In the genomic region with DNA sequence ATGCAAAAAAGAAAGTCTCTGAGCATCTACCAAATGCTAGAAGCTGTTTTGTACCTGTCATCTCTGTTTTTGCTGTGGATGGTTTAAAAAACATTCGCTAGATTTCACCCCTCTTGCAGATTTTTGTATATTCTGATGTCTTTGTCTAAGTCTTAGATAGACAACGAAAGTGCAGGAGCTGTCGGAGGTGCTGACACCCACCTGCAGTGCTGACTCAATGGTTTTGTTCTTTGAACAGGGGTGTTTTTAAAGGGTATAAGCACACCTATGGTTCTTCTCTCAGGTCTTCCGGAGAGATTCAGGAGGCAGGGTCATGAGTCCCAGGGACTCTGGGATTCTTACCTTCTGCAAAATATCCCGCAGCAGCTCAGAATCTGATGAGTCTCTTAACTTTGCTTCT, we compare ENCODE assay signal across 8 cellular contexts.
DNase-seq lines count a peak whose midpoint lies in the region; ATAC-seq and TF ChIP-seq lines count a peak whose summit lies in the region.
"Not testable (repeated sequence)": the region's sequence is repeated elsewhere in the genome, so short reads cannot be mapped to it uniquely, and the experiment has no call there.

No MANE protein-coding gene starts in this region.

- not testable (repeated sequence) for H3K4me3 ChIP-seq in mesodermal cell (ENCODE audit: extremely low read depth, insufficient read depth, low read length, poor library complexity, severe bottlenecking); tibial artery
- peak overlapping the region; percentile 11 for H3K4me3 ChIP-seq in psoas muscle

- peaks cover 33% of the 10 kb centered on the region for H3K4me1 Mint-ChIP-seq in CD4-positive, alpha-beta T cell (ENCODE audit: low read depth)
- H3K4me1 Mint-ChIP-seq in activated naive CD8-positive, alpha-beta T cell (ENCODE audit: low read depth): peaks cover 22% of the 10 kb centered on the region
- H3K4me1 Mint-ChIP-seq in chondrocyte (ENCODE audit: low read depth): peaks cover 37% of the 10 kb centered on the region
- peaks cover 29% of the 10 kb centered on the region for H3K4me1 Mint-ChIP-seq in glutamatergic neuron (ENCODE audit: low read depth, unreplicated experiment)

- intact Hi-C loops in CD4-positive, alpha-beta T cell (cut with DNase I, micrococcal nuclease); psoas muscle (cut with DNase I); tibial artery (cut with DNase I; ENCODE audit: low total_unique reads): not testable (repeated sequence)

- not testable (repeated sequence) for H3K9me3 ChIP-seq in CD4-positive, alpha-beta T cell (ENCODE audit: control insufficient read depth, low read length); mesodermal cell (ENCODE audit: control insufficient read depth, low read length); psoas muscle; tibial artery

- ATAC-seq in CD4-positive, alpha-beta T cell (ENCODE audit: poor library complexity); psoas muscle: not testable (repeated sequence)

- not testable (repeated sequence) for H3K36me3 ChIP-seq in mesodermal cell (ENCODE audit: control insufficient read depth, insufficient read depth, low read length)
- peaks cover 3 to 29% of the 10 kb centered on the region in 2 donors for H3K36me3 ChIP-seq in psoas muscle (ENCODE audit: insufficient read depth in 1 of 2, low read depth in 1 of 2)
- H3K36me3 ChIP-seq in tibial artery: peaks cover 0 to 24% (median 11%) of the 10 kb centered on the region in 3 donors

- H3K27ac ChIP-seq in CD4-positive, alpha-beta T cell (ENCODE audit: low read depth, low read length): not testable (repeated sequence)
- H3K27ac ChIP-seq in RWPE1 (peak overlapping the region; percentile 68), mesodermal cell (ENCODE audit: low read depth, low read length, severe bottlenecking) (peak overlapping the region; percentile 36), psoas muscle (peak overlapping the region; percentile 62), tibial artery (peak overlapping the region; percentile 91 to 93)

- H3K27me3 ChIP-seq in CD4-positive, alpha-beta T cell (ENCODE audit: control insufficient read depth, insufficient read depth, low read length); psoas muscle (ENCODE audit: insufficient read depth in 3 of 3, low read length in 2 of 3); tibial artery: not testable (repeated sequence)

- 90 to 94% methylated on average over 3 of the region's 5 CpGs for WGBS in mesodermal cell (ENCODE audit: insufficient coverage in 2 of 2), 2 experiments
- WGBS in psoas muscle, 3 donors: 46 to 64% (median 48%) methylated on average over 5 of the region's 5 CpGs

- H3K4me1 ChIP-seq in mesodermal cell (ENCODE audit: control insufficient read depth, insufficient read depth, low read length, poor library complexity, severe bottlenecking): not testable (repeated sequence)
- H3K4me1 ChIP-seq in psoas muscle (peaks cover 23% of the 10 kb centered on the region), tibial artery (peaks cover 0 to 48% (median 35%) of the 10 kb centered on the region in 4 donors)

- not testable (repeated sequence) for H3K27ac Mint-ChIP-seq in CD4-positive, alpha-beta T cell
- H3K27ac Mint-ChIP-seq in activated naive CD8-positive, alpha-beta T cell: peak overlapping the region; percentile 34
- peak overlapping the region; percentile 94 for H3K27ac Mint-ChIP-seq in chondrocyte (ENCODE audit: unreplicated experiment)
- H3K27ac Mint-ChIP-seq in glutamatergic neuron (ENCODE audit: unreplicated experiment): peak overlapping the region; percentile 82

- not testable (repeated sequence) for TF ChIP-seq CTCF in CD4-positive, alpha-beta T cell (IDR thresholded peaks at IDR 0.05); RWPE1 (conservative IDR thresholded peaks at IDR 0.05; ENCODE audit: low read depth); chondrocyte (IDR thresholded peaks at IDR 0.05); glutamatergic neuron (IDR thresholded peaks at IDR 0.05; ENCODE audit: partially characterized antibody, unreplicated experiment); psoas muscle (IDR thresholded peaks at IDR 0.05); tibial artery (IDR thresholded peaks at IDR 0.05)

- CTCF ChIA-PET in CD4-positive, alpha-beta T cell (lab: Charles Lee): not testable (repeated sequence)
- CTCF ChIA-PET in RWPE1 (lab: Yijun Ruan, JAX): interaction anchor here (0.6 kb wide), 1 partner anchor 71 kb away, joined by 3 read pairs; no protein-coding TSS in a partner anchor

- H3K4me3 Mint-ChIP-seq in CD4-positive, alpha-beta T cell: peak overlapping the region; percentile 67
- H3K4me3 Mint-ChIP-seq in activated naive CD8-positive, alpha-beta T cell; chondrocyte (ENCODE audit: unreplicated experiment); glutamatergic neuron (ENCODE audit: unreplicated experiment): not testable (repeated sequence)

- H3K27me3 Mint-ChIP-seq in CD4-positive, alpha-beta T cell; activated naive CD8-positive, alpha-beta T cell; chondrocyte (ENCODE audit: low read depth); glutamatergic neuron (ENCODE audit: unreplicated experiment): not testable (repeated sequence)

- POLR2A ChIA-PET in CD4-positive, alpha-beta T cell (lab: Charles Lee); RWPE1 (lab: Yijun Ruan, JAX; ENCODE audit: low non-redundant PET): not testable (repeated sequence)

- H3K9me3 Mint-ChIP-seq in CD4-positive, alpha-beta T cell; activated naive CD8-positive, alpha-beta T cell (ENCODE audit: low read depth); chondrocyte (ENCODE audit: low read depth): not testable (repeated sequence)
- H3K9me3 Mint-ChIP-seq in glutamatergic neuron (ENCODE audit: unreplicated experiment): peaks cover 14% of the 10 kb centered on the region

- not testable (repeated sequence) for DNase-seq in CD4-positive, alpha-beta T cell; RWPE1 (ENCODE audit: low spot score); chondrocyte (ENCODE audit: low spot score); glutamatergic neuron; psoas muscle; tibial artery

- H3K36me3 Mint-ChIP-seq in CD4-positive, alpha-beta T cell (ENCODE audit: low read depth): peaks cover 20% of the 10 kb centered on the region
- not testable (repeated sequence) for H3K36me3 Mint-ChIP-seq in activated naive CD8-positive, alpha-beta T cell; chondrocyte (ENCODE audit: low read depth); glutamatergic neuron (ENCODE audit: unreplicated experiment)
